Comparison of ENCODE assay signal across 10 cellular contexts in genomic region chr14:96297000-96297399, GRCh38. TPM values are rescaled to one million over a fixed set of nuclear protein-coding genes. Genes with fewer than 3 reads are reported as not detected.
DNase-seq lines count a peak whose midpoint lies in the region; ATAC-seq, FAIRE-seq and TF ChIP-seq lines count a peak whose summit lies in the region.
"Had no signal": no experiment of that assay in that cellular context is flagged by ENCODE, and none has a peak within 500 bp of the region (broad histone marks: within the 10 kb centered on the region; RNA-seq: fewer than 3 reads in every experiment).

No MANE protein-coding gene starts in this region.

- POLR2A ChIA-PET in activated CD4-positive, alpha-beta T cell treated with anti-CD3 and anti-CD28 coated beads for 36 hours (lab: Charles Lee): interaction anchor here (0.7 kb wide), 1 partner anchor 898 kb away, joined by 6 read pairs; no protein-coding TSS in a partner anchor

- no peaks in the 10 kb centered on the region for H3K36me3 Mint-ChIP-seq in glutamatergic neuron (ENCODE audit: unreplicated experiment)
- peaks cover 17% of the 10 kb centered on the region for H3K36me3 Mint-ChIP-seq in activated CD4-positive, alpha-beta T cell treated with anti-CD3 and anti-CD28 coated beads for 36 hours (ENCODE audit: low read depth)

- no peak for ATAC-seq in activated CD4-positive, alpha-beta T cell treated with anti-CD3 and anti-CD28 coated beads for 36 hours
- no peak for ATAC-seq in HG02981 (IDR thresholded peaks at IDR 0.05; ENCODE audit: unreplicated experiment)
- ATAC-seq: left ventricle myocardium superior had no signal

- no peaks in the 10 kb centered on the region for H3K9me3 Mint-ChIP-seq in glutamatergic neuron (ENCODE audit: unreplicated experiment)
- H3K9me3 Mint-ChIP-seq in activated CD4-positive, alpha-beta T cell treated with anti-CD3 and anti-CD28 coated beads for 36 hours (ENCODE audit: low read depth): no peaks in the 10 kb centered on the region

- H3K27me3 Mint-ChIP-seq in glutamatergic neuron (ENCODE audit: unreplicated experiment): peaks cover 1% of the 10 kb centered on the region
- no peaks in the 10 kb centered on the region for H3K27me3 Mint-ChIP-seq in activated CD4-positive, alpha-beta T cell treated with anti-CD3 and anti-CD28 coated beads for 36 hours

- no peak overlapping the region for H3K27ac Mint-ChIP-seq in glutamatergic neuron (ENCODE audit: unreplicated experiment)
- no peak overlapping the region for H3K27ac Mint-ChIP-seq in activated CD4-positive, alpha-beta T cell treated with anti-CD3 and anti-CD28 coated beads for 36 hours

- in situ Hi-C loops in ACHN (cut with HindIII; ENCODE audit: low pct_ligation_motif_present, low pct_unique_long_range_greater_than_20kb, low sequenced_read_pairs): loop anchor here (25.0 kb wide), 1 partner anchor 185 kb away; no protein-coding TSS in a partner anchor

- intact Hi-C loops in activated CD4-positive, alpha-beta T cell treated with anti-CD3 and anti-CD28 coated beads for 36 hours (cut with DNase I, micrococcal nuclease): loop anchor here (1.0 to 5.0 kb wide), 2 partner anchors 127 to 445 kb away; no protein-coding TSS in a partner anchor

- peak; percentile 67 for FAIRE-seq in RCC 7860 (lab: Jason Lieb, UNC)

- CTCF ChIA-PET in activated CD4-positive, alpha-beta T cell treated with anti-CD3 and anti-CD28 coated beads for 36 hours (lab: Charles Lee): interaction anchor here (0.7 to 3.8 kb wide), 8 partner anchors 11 to 1434 kb away, joined by 3 to 15 read pairs (median 4); no protein-coding TSS in a partner anchor

- H3K4me3 Mint-ChIP-seq in glutamatergic neuron (ENCODE audit: unreplicated experiment): no peak overlapping the region
- no peak overlapping the region for H3K4me3 Mint-ChIP-seq in activated CD4-positive, alpha-beta T cell treated with anti-CD3 and anti-CD28 coated beads for 36 hours

- H3K4me1 Mint-ChIP-seq in glutamatergic neuron (ENCODE audit: low read depth, unreplicated experiment): peaks cover 8% of the 10 kb centered on the region
- H3K4me1 Mint-ChIP-seq in activated CD4-positive, alpha-beta T cell treated with anti-CD3 and anti-CD28 coated beads for 36 hours: no peaks in the 10 kb centered on the region

- peak; percentile 49 for DNase-seq in ACHN
- no peak for DNase-seq in GM20000 (ENCODE audit: low spot score)
- DNase-seq in RCC 7860 (ENCODE audit: low spot score): no peak
- DNase-seq in glutamatergic neuron: no peak
- DNase-seq in activated CD4-positive, CD25-positive, alpha-beta regulatory T cell (lab: John Stamatoyannopoulos, UW): no peak
- DNase-seq in activated CD4-positive, alpha-beta T cell treated with anti-CD3 and anti-CD28 coated beads for 36 hours: no peak
- no peak for DNase-seq in NCI-H1048 (lab: John Stamatoyannopoulos, UW)
- DNase-seq: left ventricle myocardium superior had no signal

- TF ChIP-seq CTCF in GM20000 (IDR thresholded peaks at IDR 0.05; ENCODE audit: extremely low read depth, missing control alignments) (peak; percentile 23), glutamatergic neuron (IDR thresholded peaks at IDR 0.05; ENCODE audit: partially characterized antibody, unreplicated experiment) (peak; percentile 66)

RNA-seq across cellular contexts. Expression of gene BDKRB1, which starts 41.0 kb away (rescaled TPM):
- not detected for total RNA-seq in glutamatergic neuron (ENCODE audit: unreplicated experiment)
- not detected for total RNA-seq in activated CD4-positive, alpha-beta T cell treated with anti-CD3 and anti-CD28 coated beads for 36 hours
- total RNA-seq: left ventricle myocardium superior; T-helper 2 cell treated with Interferon-gamma antibody and Interleukin-4, amounts not matched to agents 100 ng/mL and 5 ng/mL, for 36 hours had no signal
